Comparison of ENCODE assay signal across 3 cellular contexts in genomic region chr5:72122619-72123018, GRCh38.
TF ChIP-seq lines count a peak whose summit lies in the region.

No MANE protein-coding gene starts in this region.

TF ChIP-seq in GM23338, 12 proteins besides CTCF, POLR2A, EP300 and RAD21:
- TF ChIP-seq ETS1 (IDR thresholded peaks at IDR 0.05) = no peak

TF ChIP-seq in IMR-90, 13 proteins besides CTCF, POLR2A, EP300 and RAD21:
- TF ChIP-seq CHD1 (IDR thresholded peaks at IDR 0.05; ENCODE audit: low read depth, low read length) (no peak), RFX5 (IDR thresholded peaks at IDR 0.05; ENCODE audit: low read depth, low read length) (no peak), SMC3 (IDR thresholded peaks at IDR 0.05; ENCODE audit: low read depth, low read length) (no peak), MAZ (IDR thresholded peaks at IDR 0.05; ENCODE audit: borderline replicate concordance, low read depth, low read length) (no peak), FOS (IDR thresholded peaks at IDR 0.05; ENCODE audit: low read depth, low read length) (no peak), CEBPB (IDR thresholded peaks at IDR 0.05; ENCODE audit: low read depth, low read length) (no peak)

TF ChIP-seq in neural cell, 6 proteins besides CTCF, POLR2A, EP300 and RAD21:
- peak; percentile 70 for TF ChIP-seq POLR2AphosphoS5 (IDR thresholded peaks at IDR 0.05)
- no peak for TF ChIP-seq TAF1 (IDR thresholded peaks at IDR 0.05; ENCODE audit: low read depth)
- TF ChIP-seq SMC3 (conservative IDR thresholded peaks at IDR 0.05; ENCODE audit: poor library complexity) = peak; percentile 14
- TF ChIP-seq EZH2 (IDR thresholded peaks at IDR 0.05; ENCODE audit: borderline replicate concordance, insufficient read depth, low read length, poor library complexity, severe bottlenecking) = no peak
- peak; percentile 34 for TF ChIP-seq REST (IDR thresholded peaks at IDR 0.05; ENCODE audit: borderline replicate concordance)
